In the genomic region with DNA sequence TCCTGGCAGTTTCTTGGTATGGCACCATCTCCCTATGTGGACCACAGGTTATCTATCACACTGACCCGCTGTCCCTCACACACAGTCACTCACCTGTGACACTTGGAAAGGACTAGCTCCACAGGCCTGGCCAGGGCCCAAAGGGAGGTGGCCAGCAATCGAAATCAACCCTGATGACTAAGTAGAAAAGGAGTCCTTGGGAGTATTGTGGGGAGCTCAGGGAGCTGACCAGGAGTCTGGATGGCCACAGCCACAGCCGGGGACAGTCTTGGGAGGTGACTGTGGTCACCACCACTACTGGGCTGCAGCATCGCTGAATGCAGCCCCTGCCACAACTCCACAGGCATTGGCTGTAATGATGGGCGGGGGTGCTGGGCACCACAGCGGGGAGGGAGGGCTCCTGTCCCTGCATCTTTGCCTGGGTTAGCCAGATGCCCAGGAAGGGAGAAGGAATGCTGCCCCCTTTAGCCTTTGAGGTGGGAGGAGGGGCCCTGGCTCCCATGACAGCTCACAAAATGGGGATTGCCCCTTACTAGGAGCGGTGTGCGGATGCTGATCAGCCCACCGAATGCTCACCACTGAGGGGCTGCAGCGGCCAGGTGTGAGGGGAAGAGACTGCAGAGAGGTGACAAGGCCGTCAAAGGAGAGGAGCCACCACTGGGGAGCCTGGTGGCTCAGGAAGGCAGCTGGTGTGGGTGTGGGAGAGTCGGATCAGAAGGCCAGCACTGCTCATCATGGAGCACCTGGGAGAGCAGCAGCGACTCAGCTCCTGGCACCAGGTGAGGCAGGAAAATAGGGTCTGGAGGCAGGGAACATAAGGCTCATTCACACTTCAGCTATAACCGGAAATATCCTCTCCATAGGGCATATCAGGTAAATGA, we compare ENCODE assay signal across 9 cellular contexts.
DNase-seq lines count a peak whose midpoint lies in the region; ATAC-seq and TF ChIP-seq lines count a peak whose summit lies in the region.
"Had no signal": no experiment of that assay in that cellular context is flagged by ENCODE, and none has a peak within 500 bp of the region (broad histone marks: within the 10 kb centered on the region; RNA-seq: fewer than 3 reads in every experiment).

No MANE protein-coding gene starts in this region.

- no peaks in the 10 kb centered on the region for H3K27me3 ChIP-seq in IMR-90 (ENCODE audit: control insufficient read depth, insufficient read depth, low read length)
- H3K27me3 ChIP-seq in neural progenitor cell = peaks cover 16% of the 10 kb centered on the region
- no peaks in the 10 kb centered on the region for H3K27me3 ChIP-seq in WERI-Rb-1 (ENCODE audit: insufficient read depth, low read depth, severe bottlenecking)

- H3K4me2 ChIP-seq in IMR-90 (ENCODE audit: low read depth, low read length) (no peak overlapping the region), neural progenitor cell (no peak overlapping the region)

- dilution Hi-C loops in IMR-90 (cut with HindIII; ENCODE audit: low sequenced_read_pairs, unreplicated experiment) = no loop called here

- intact Hi-C loops in IMR-90 (cut with micrococcal nuclease) = loop anchor here (2.0 to 10.0 kb wide), 2 partner anchors 209 to 251 kb away; no protein-coding TSS in a partner anchor

- H3K27me3 Mint-ChIP-seq in central memory CD8-positive, alpha-beta T cell = no peaks in the 10 kb centered on the region
- peaks cover 24% of the 10 kb centered on the region for H3K27me3 Mint-ChIP-seq in neural progenitor cell (ENCODE audit: insufficient read depth, low read depth)

- no TSS peak for BruUV-seq in IMR-90 (replicated peaks; lab: Mats Ljungman, UMichigan)

- H3K4ac ChIP-seq in IMR-90 (ENCODE audit: low read depth, low read length) = no peak overlapping the region

- no peaks in the 10 kb centered on the region for H3K9me3 Mint-ChIP-seq in central memory CD8-positive, alpha-beta T cell
- no peaks in the 10 kb centered on the region for H3K9me3 Mint-ChIP-seq in neural progenitor cell

- peaks cover 7% of the 10 kb centered on the region for H3K36me3 Mint-ChIP-seq in central memory CD8-positive, alpha-beta T cell (ENCODE audit: insufficient read depth)
- H3K36me3 Mint-ChIP-seq in neural progenitor cell = no peaks in the 10 kb centered on the region

- H3K79me2 ChIP-seq in neural progenitor cell (ENCODE audit: low read depth) = no peaks in the 10 kb centered on the region

- in situ Hi-C loops in Caki2 (cut with HindIII; ENCODE audit: low pct_unique_long_range_greater_than_20kb, low sequenced_read_pairs) = no loop called here
- in situ Hi-C loops in IMR-90 (cut with MboI; ENCODE audit: low sequenced_read_pairs) = no loop called here

- no peak overlapping the region for H4K5ac ChIP-seq in IMR-90 (ENCODE audit: low read depth, low read length)

- no peak overlapping the region for H3K4me3 ChIP-seq in IMR-90 (ENCODE audit: insufficient read depth, low read depth, low read length)
- H3K4me3 ChIP-seq in neural progenitor cell = no peak overlapping the region
- no peak overlapping the region for H3K4me3 ChIP-seq in WERI-Rb-1 (ENCODE audit: low read depth, low read length)

- H2AFZ ChIP-seq in IMR-90 (replicated peaks; ENCODE audit: low read length, poor library complexity) = peak overlapping the region; percentile 5
- no peak overlapping the region for H2AFZ ChIP-seq in neural progenitor cell (replicated peaks)

- no peak overlapping the region for H3K56ac ChIP-seq in IMR-90 (ENCODE audit: extremely low read depth, insufficient read depth, low read length)

- TF ChIP-seq CTCF in IMR-90 (conservative IDR thresholded peaks at IDR 0.05; ENCODE audit: low read depth, low read length) (no peak), neural progenitor cell (IDR thresholded peaks at IDR 0.05) (no peak), WERI-Rb-1 (IDR thresholded peaks at IDR 0.05; ENCODE audit: low read depth, low read length) (no peak)

- H3K4me3 Mint-ChIP-seq in central memory CD8-positive, alpha-beta T cell = peak overlapping the region; percentile 75
- peak overlapping the region; percentile 85 for H3K4me3 Mint-ChIP-seq in neural progenitor cell

- H2BK120ac ChIP-seq in IMR-90 (ENCODE audit: low read depth, low read length) = no peak overlapping the region

- H2AK9ac ChIP-seq in IMR-90 (replicated peaks; ENCODE audit: low read depth, low read length, poor library complexity) = peak overlapping the region; percentile 34

- TF ChIP-seq POLR2A in IMR-90 (IDR thresholded peaks at IDR 0.05; ENCODE audit: low read depth, low read length) = no peak

- no peak overlapping the region for H2BK20ac ChIP-seq in IMR-90 (ENCODE audit: low read depth, low read length)

- no peak overlapping the region for H3K27ac Mint-ChIP-seq in central memory CD8-positive, alpha-beta T cell (ENCODE audit: low read depth)
- H3K27ac Mint-ChIP-seq in neural progenitor cell = peak overlapping the region; percentile 73

- no peaks in the 10 kb centered on the region for H4K20me1 ChIP-seq in IMR-90 (ENCODE audit: insufficient read depth, low read length)
- H4K20me1 ChIP-seq in neural progenitor cell (ENCODE audit: low read depth) = no peaks in the 10 kb centered on the region

- no peak overlapping the region for H4K91ac ChIP-seq in IMR-90 (ENCODE audit: insufficient read depth, low read depth, low read length)

- no peak overlapping the region for H3K14ac ChIP-seq in IMR-90 (replicated peaks; ENCODE audit: low read depth, low read length)

- H3K9me3 ChIP-seq in IMR-90 (ENCODE audit: control insufficient read depth, insufficient read depth, low read length) (no peaks in the 10 kb centered on the region), neural progenitor cell (ENCODE audit: low read depth) (no peaks in the 10 kb centered on the region), WERI-Rb-1 (ENCODE audit: severe bottlenecking) (no peaks in the 10 kb centered on the region)

- POLR2A ChIA-PET in IMR-90 (lab: Charles Lee; ENCODE audit: unreplicated experiment) = no interaction called here

- peaks cover 40% of the 10 kb centered on the region for H3K4me1 Mint-ChIP-seq in central memory CD8-positive, alpha-beta T cell
- peaks cover 44% of the 10 kb centered on the region for H3K4me1 Mint-ChIP-seq in neural progenitor cell

- no peak overlapping the region for H3K18ac ChIP-seq in IMR-90 (ENCODE audit: low read depth, low read length)

- peaks cover 47% of the 10 kb centered on the region for H3F3A ChIP-seq in neural progenitor cell (ENCODE audit: low read depth)

- no peak overlapping the region for H4K8ac ChIP-seq in IMR-90 (ENCODE audit: low read depth in 2 of 2, low read length in 2 of 2)

- TF ChIP-seq RAD21 in IMR-90 (IDR thresholded peaks at IDR 0.05; ENCODE audit: low read length) = no peak

- peak overlapping the region; percentile 8; the same call in 1 of the 2 replicates for H2AK5ac ChIP-seq in IMR-90 (ENCODE audit: low read depth, low read length)

- 0 out of 2 replicates have a peak, but pooled peaks cover 3% of the 10 kb centered on the region for H3K9me1 ChIP-seq in IMR-90 (ENCODE audit: insufficient read depth, low read length)

- H3K23ac ChIP-seq in IMR-90 (ENCODE audit: low read depth, low read length) = no peak overlapping the region

- 65% methylated on average over 2 of the region's 14 CpGs; no CpG with 5 or more reads in 1 of the 2 experiments for WGBS in IMR-90 (ENCODE audit: extremely low coverage in 2 of 2, insufficient read length in 1 of 2), 2 experiments

- no peak overlapping the region for H3K9ac ChIP-seq in IMR-90 (ENCODE audit: low read depth, low read length)
- no peak overlapping the region for H3K9ac ChIP-seq in neural progenitor cell

- peaks cover 11% of the 10 kb centered on the region for H3K4me1 ChIP-seq in IMR-90 (ENCODE audit: control insufficient read depth, insufficient read depth, low read length)
- H3K4me1 ChIP-seq in neural progenitor cell = peaks cover 19% of the 10 kb centered on the region

- CTCF ChIA-PET in IMR-90 (lab: Yijun Ruan, JAX) = interaction anchor here (0.7 to 2.2 kb wide), 2 partner anchors 59 to 73 kb away, joined by 3 to 11 read pairs; no protein-coding TSS in a partner anchor

- no peak overlapping the region for H2BK5ac ChIP-seq in IMR-90 (ENCODE audit: low read depth, low read length, poor library complexity, severe bottlenecking)

- H3K27ac ChIP-seq in IMR-90 (ENCODE audit: insufficient read depth, low read length) = no peak overlapping the region
- no peak overlapping the region for H3K27ac ChIP-seq in neural progenitor cell
- H3K27ac ChIP-seq in WERI-Rb-1 = no peak overlapping the region

- peak; percentile 59 for DNase-seq in Caki2 (ENCODE audit: low read depth)
- peak; percentile 17 for DNase-seq in IMR-90
- DNase-seq in central memory CD8-positive, alpha-beta T cell (ENCODE audit: low spot score in 2 of 2) = no peak
- DNase-seq in neural progenitor cell (ENCODE audit: low spot score) = no peak
- DNase-seq in WERI-Rb-1 = no peak
- no peak for DNase-seq in medulla oblongata (ENCODE audit: extremely low spot score)
- DNase-seq: NCI-H524 treated with DMSO at 0.1 percent for 48 hours had no signal

- H2BK15ac ChIP-seq in IMR-90 (ENCODE audit: low read depth, low read length) = no peak overlapping the region; the same call in 2 of the 3 replicates

- H3K36me3 ChIP-seq in IMR-90 (ENCODE audit: control insufficient read depth, insufficient read depth, low read length) = no peaks in the 10 kb centered on the region
- H3K36me3 ChIP-seq in neural progenitor cell = no peaks in the 10 kb centered on the region
- H3K36me3 ChIP-seq in WERI-Rb-1 = no peaks in the 10 kb centered on the region

- H3K79me1 ChIP-seq in IMR-90 (ENCODE audit: low read depth in 1 of 2, low read length in 2 of 2) = no peaks in the 10 kb centered on the region

- ATAC-seq in IMR-90 (ENCODE audit: low read depth) = no peak
- no peak for ATAC-seq in central memory CD8-positive, alpha-beta T cell (replicated peaks; ENCODE audit: extremely low read depth, poor library complexity, severe bottlenecking)
- ATAC-seq in HG02840 (IDR thresholded peaks at IDR 0.05; ENCODE audit: low FRiP score, unreplicated experiment) = no peak
- ATAC-seq in GM18870 (IDR thresholded peaks at IDR 0.05; ENCODE audit: unreplicated experiment) = no peak

TF ChIP-seq in IMR-90, 13 proteins besides CTCF, POLR2A, EP300 and RAD21 (continues in another document):
- TF ChIP-seq RCOR1 (IDR thresholded peaks at IDR 0.05; ENCODE audit: insufficient replicate concordance, low read length) = no peak
- TF ChIP-seq SMC3 (IDR thresholded peaks at IDR 0.05; ENCODE audit: low read depth, low read length) = no peak
- TF ChIP-seq CHD1 (IDR thresholded peaks at IDR 0.05; ENCODE audit: low read depth, low read length) = no peak
- no peak for TF ChIP-seq USF2 (IDR thresholded peaks at IDR 0.05; ENCODE audit: low read depth, low read length)
- TF ChIP-seq CEBPB (IDR thresholded peaks at IDR 0.05; ENCODE audit: low read depth, low read length) = no peak
- TF ChIP-seq RFX5 (IDR thresholded peaks at IDR 0.05; ENCODE audit: low read depth, low read length) = no peak
- TF ChIP-seq MAZ (IDR thresholded peaks at IDR 0.05; ENCODE audit: borderline replicate concordance, low read depth, low read length) = no peak

Comparison
In these comparisons a context has a peak if more than half of its experiments do, and no peak if none do; other contexts are left out.
1. DNase-seq: peak in Caki2 (single experiment) and IMR-90 (single experiment); none in central memory CD8-positive, alpha-beta T cell (0 of 2), neural progenitor cell (single experiment), WERI-Rb-1 (single experiment) and medulla oblongata (single experiment).